14 cellular contexts compared by ENCODE assay signal in the genomic region with DNA sequence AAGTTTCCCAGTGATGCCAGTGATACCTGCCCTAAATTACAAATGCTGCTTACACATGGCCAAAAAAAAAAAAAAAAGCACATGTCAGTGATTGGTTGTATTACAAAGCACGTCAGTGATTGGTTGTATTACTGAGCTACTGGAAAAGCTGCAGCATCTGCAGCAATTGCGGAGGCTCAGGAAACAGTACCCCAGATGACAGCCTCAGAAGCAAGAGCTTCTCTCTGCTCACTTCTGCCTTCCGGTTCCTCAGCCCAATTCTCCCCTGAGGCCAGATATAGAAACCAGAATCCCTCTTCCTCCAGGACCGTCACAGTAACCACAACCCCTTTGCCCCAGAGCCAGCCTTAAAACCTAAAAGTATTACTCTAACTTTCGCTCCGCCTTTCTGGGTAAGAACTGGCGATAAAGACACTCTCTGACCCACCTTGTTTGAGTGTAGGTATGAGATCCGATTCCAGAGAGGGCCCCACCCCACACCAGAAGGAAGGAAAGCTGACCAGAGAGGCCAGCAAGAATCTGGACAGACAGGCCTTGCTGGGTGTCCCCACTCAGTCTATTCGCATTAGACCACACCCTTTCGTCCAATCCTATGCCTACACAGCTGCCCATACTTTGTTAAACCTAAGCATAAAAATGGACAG.
A peak's percentile ranks its signal among the peaks of the same experiment; 100 is the strongest.
DNase-seq lines count a peak whose midpoint lies in the region; ATAC-seq and TF ChIP-seq lines count a peak whose summit lies in the region.
"Had no signal": no experiment of that assay in that cellular context is flagged by ENCODE, and none has a peak within 500 bp of the region (broad histone marks: within the 10 kb centered on the region; RNA-seq: fewer than 3 reads in every experiment).

No MANE protein-coding gene starts in this region.

- no peak overlapping the region for H3K27ac ChIP-seq in MM.1S (ENCODE audit: low read length)
- H3K27ac ChIP-seq: transverse colon had no signal

- DNase-seq in GM12865 (ENCODE audit: low read depth) = peak; percentile 75
- DNase-seq in islet precursor cell = peak; percentile 73
- no peak for DNase-seq in MM.1S
- no peak for DNase-seq in A172 (ENCODE audit: low spot score)
- DNase-seq in activated CD8-positive, alpha-beta memory T cell treated with anti-CD3 and anti-CD28 coated beads, Interleukin-2, amount 50 U/mL, for 4 hours = no peak
- no peak for DNase-seq in T-helper 1 cell
- DNase-seq: activated B cell treated with CpG ODN at 0.5 μM for 24 hours, caudate nucleus, kidney glomerular epithelial cell, NCI-H2171 treated with DMSO at 0.1 percent for 48 hours, transverse colon had no signal

- H3K4me2 ChIP-seq in MM.1S (ENCODE audit: low read depth, low read length) = no peak overlapping the region

- H2AFZ ChIP-seq in MM.1S (ENCODE audit: low read length) = no peak overlapping the region

- H3K4me3 ChIP-seq in GM12865 (ENCODE audit: low read depth, low read length) (no peak overlapping the region), MM.1S (ENCODE audit: low read length) (no peak overlapping the region)
- H3K4me3 ChIP-seq: transverse colon had no signal

- ATAC-seq in GM21737 (IDR thresholded peaks at IDR 0.05; ENCODE audit: unreplicated experiment) (peak; percentile 87), HG03460 (IDR thresholded peaks at IDR 0.05; ENCODE audit: unreplicated experiment) (peak; percentile 63)
- ATAC-seq: activated naive CD4-positive, alpha-beta T cell treated with anti-CD3 and anti-CD28 coated beads, Interleukin-2, amount 50 U/mL, for 72 hours had no signal

- H3F3A ChIP-seq in MM.1S (ENCODE audit: insufficient read depth, low read length) = peaks cover 3% of the 10 kb centered on the region; the same call in 1 of the 2 replicates

- H3K4me1 ChIP-seq in MM.1S (ENCODE audit: low read length) = peaks cover 13% of the 10 kb centered on the region
- H3K4me1 ChIP-seq: transverse colon had no signal

- H4K20me1 ChIP-seq in MM.1S (ENCODE audit: insufficient read depth, low read length) = no peaks in the 10 kb centered on the region

- H3K36me3 ChIP-seq in MM.1S (replicated peaks; ENCODE audit: insufficient read depth, low read length) = no peaks in the 10 kb centered on the region
- H3K36me3 ChIP-seq: transverse colon had no signal

- H3K9me3 ChIP-seq in MM.1S (replicated peaks; ENCODE audit: insufficient read depth, low read length) = no peaks in the 10 kb centered on the region
- H3K9me3 ChIP-seq: transverse colon had no signal

- H3K9me2 ChIP-seq in MM.1S (replicated peaks; ENCODE audit: insufficient read depth, low read length) = no peaks in the 10 kb centered on the region

- no peaks in the 10 kb centered on the region for H3K79me2 ChIP-seq in MM.1S (ENCODE audit: low read length)

- H3K27me3 ChIP-seq in MM.1S (replicated peaks; ENCODE audit: insufficient read depth, low read length) = no peaks in the 10 kb centered on the region
- H3K27me3 ChIP-seq: transverse colon had no signal

- TF ChIP-seq CTCF in GM12865 (IDR thresholded peaks at IDR 0.05; ENCODE audit: insufficient read depth, low read depth, low read length, missing control alignments) = no peak
- TF ChIP-seq CTCF in MM.1S (IDR thresholded peaks at IDR 0.05; ENCODE audit: low read length) = no peak

- H3K9ac ChIP-seq in MM.1S (ENCODE audit: low read length) = no peak overlapping the region

Comparison
In these comparisons a context has a peak if more than half of its experiments do, and no peak if none do; other contexts are left out.
1. DNase-seq: peak in GM12865 (single experiment) and islet precursor cell (single experiment); none in MM.1S (single experiment), A172 (single experiment), activated CD8-positive, alpha-beta memory T cell treated with anti-CD3 and anti-CD28 coated beads, Interleukin-2, amount 50 U/mL, for 4 hours (single experiment) and T-helper 1 cell (0 of 5).